In the genomic region with DNA sequence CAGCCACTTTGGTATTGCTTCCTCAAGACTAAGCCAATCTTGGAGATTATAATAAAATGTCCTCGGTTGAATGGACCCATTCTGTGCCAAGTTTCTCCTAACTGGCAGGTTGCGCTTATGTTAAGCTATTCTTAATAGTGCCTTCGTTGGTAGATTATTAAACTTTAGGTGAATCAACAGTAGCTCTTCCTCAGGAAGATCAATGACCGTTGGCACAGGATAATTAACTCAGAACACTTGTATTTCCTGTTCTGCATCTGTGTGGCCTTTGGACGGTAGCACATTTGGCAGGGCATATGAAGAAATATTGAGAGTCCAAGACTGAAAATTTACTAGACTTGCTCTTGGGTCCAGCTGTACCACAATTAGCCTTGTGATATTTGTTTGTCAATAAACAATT, we compare ENCODE assay signal across 1 cellular context.
TF ChIP-seq lines count a peak whose summit lies in the region.

No MANE protein-coding gene starts in this region.

TF ChIP-seq in liver, 16 proteins besides CTCF, POLR2A, EP300 and RAD21 (continued from another document):
- TF ChIP-seq, protein P1, sequence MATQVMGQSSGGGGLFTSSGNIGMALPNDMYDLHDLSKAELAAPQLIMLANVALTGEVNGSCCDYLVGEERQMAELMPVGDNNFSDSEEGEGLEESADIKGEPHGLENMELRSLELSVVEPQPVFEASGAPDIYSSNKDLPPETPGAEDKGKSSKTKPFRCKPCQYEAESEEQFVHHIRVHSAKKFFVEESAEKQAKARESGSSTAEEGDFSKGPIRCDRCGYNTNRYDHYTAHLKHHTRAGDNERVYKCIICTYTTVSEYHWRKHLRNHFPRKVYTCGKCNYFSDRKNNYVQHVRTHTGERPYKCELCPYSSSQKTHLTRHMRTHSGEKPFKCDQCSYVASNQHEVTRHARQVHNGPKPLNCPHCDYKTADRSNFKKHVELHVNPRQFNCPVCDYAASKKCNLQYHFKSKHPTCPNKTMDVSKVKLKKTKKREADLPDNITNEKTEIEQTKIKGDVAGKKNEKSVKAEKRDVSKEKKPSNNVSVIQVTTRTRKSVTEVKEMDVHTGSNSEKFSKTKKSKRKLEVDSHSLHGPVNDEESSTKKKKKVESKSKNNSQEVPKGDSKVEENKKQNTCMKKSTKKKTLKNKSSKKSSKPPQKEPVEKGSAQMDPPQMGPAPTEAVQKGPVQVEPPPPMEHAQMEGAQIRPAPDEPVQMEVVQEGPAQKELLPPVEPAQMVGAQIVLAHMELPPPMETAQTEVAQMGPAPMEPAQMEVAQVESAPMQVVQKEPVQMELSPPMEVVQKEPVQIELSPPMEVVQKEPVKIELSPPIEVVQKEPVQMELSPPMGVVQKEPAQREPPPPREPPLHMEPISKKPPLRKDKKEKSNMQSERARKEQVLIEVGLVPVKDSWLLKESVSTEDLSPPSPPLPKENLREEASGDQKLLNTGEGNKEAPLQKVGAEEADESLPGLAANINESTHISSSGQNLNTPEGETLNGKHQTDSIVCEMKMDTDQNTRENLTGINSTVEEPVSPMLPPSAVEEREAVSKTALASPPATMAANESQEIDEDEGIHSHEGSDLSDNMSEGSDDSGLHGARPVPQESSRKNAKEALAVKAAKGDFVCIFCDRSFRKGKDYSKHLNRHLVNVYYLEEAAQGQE (IDR thresholded peaks at IDR 0.05), result no peak
- TF ChIP-seq EGR1 (IDR thresholded peaks at IDR 0.05; ENCODE audit: low read depth in 2 of 2) (no peak), FOXA2 (IDR thresholded peaks at IDR 0.05) (no peak), TAF1 (conservative IDR thresholded peaks at IDR 0.05) (no peak), RXRA (IDR thresholded peaks at IDR 0.05) (peak; percentile 38 to 64), YY1 (IDR thresholded peaks at IDR 0.05) (no peak), JUND (IDR thresholded peaks at IDR 0.05) (no peak), NR2F2 (IDR thresholded peaks at IDR 0.05) (no peak), GABPA (IDR thresholded peaks at IDR 0.05 in 1 of 2, conservative IDR thresholded peaks at IDR 0.05 in 1 of 2) (no peak), SP1 (IDR thresholded peaks at IDR 0.05) (peak; percentile 41), FOXA1 (IDR thresholded peaks at IDR 0.05) (no peak)
- TF ChIP-seq, protein P2, sequence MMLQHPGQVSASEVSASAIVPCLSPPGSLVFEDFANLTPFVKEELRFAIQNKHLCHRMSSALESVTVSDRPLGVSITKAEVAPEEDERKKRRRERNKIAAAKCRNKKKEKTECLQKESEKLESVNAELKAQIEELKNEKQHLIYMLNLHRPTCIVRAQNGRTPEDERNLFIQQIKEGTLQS (IDR thresholded peaks at IDR 0.05), result no peak
- TF ChIP-seq, protein P3, sequence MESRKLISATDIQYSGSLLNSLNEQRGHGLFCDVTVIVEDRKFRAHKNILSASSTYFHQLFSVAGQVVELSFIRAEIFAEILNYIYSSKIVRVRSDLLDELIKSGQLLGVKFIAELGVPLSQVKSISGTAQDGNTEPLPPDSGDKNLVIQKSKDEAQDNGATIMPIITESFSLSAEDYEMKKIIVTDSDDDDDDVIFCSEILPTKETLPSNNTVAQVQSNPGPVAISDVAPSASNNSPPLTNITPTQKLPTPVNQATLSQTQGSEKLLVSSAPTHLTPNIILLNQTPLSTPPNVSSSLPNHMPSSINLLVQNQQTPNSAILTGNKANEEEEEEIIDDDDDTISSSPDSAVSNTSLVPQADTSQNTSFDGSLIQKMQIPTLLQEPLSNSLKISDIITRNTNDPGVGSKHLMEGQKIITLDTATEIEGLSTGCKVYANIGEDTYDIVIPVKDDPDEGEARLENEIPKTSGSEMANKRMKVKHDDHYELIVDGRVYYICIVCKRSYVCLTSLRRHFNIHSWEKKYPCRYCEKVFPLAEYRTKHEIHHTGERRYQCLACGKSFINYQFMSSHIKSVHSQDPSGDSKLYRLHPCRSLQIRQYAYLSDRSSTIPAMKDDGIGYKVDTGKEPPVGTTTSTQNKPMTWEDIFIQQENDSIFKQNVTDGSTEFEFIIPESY (IDR thresholded peaks at IDR 0.05), result no peak
- TF ChIP-seq, protein P4, sequence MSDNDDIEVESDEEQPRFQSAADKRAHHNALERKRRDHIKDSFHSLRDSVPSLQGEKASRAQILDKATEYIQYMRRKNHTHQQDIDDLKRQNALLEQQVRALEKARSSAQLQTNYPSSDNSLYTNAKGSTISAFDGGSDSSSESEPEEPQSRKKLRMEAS (IDR thresholded peaks at IDR 0.05), result no peak
